ENCODE assay signal across 21 cellular contexts in genomic region chr1:53383471-53383870, GRCh38.
"Had no signal": no experiment of that assay in that cellular context is flagged by ENCODE, and none has a peak within 500 bp of the region (broad histone marks: within the 10 kb centered on the region; RNA-seq: fewer than 3 reads in every experiment).

No MANE protein-coding gene starts in this region.

- DNase-seq: dermis blood vessel endothelial cell; dorsolateral prefrontal cortex; effector CD4-positive, alpha-beta T cell; effector memory CD4-positive, alpha-beta T cell; foreskin keratinocyte; hypothalamus; immature natural killer cell; islet precursor cell; left cardiac atrium; left lung; left ventricle myocardium superior; mammary epithelial cell; mesendoderm; midbrain had no signal

- H3K36me3 Mint-ChIP-seq: immature natural killer cell, memory B cell had no signal

- H3K27ac Mint-ChIP-seq: immature natural killer cell, memory B cell had no signal

- H3K79me2 ChIP-seq: hepatocyte had no signal

- H3K36me3 ChIP-seq: esophagus muscularis mucosa, gastroesophageal sphincter, heart left ventricle, left lung had no signal

- H3K4me2 ChIP-seq: hepatocyte had no signal

- H3K4me1 Mint-ChIP-seq: immature natural killer cell, memory B cell had no signal

- H3K4me3 Mint-ChIP-seq: immature natural killer cell, memory B cell had no signal

- H3K4me1 ChIP-seq: esophagus muscularis mucosa, foreskin keratinocyte, gastroesophageal sphincter, left lung had no signal

- H3K4me3 ChIP-seq: coronary artery, dorsolateral prefrontal cortex, esophagus muscularis mucosa, gastroesophageal sphincter, heart left ventricle, hepatocyte, left lung, lung had no signal

- H3K27ac ChIP-seq: coronary artery, esophagus muscularis mucosa, foreskin keratinocyte, gastroesophageal sphincter, heart left ventricle, hepatocyte, left lung had no signal

- H2AFZ ChIP-seq: hepatocyte had no signal

- ATAC-seq: foreskin keratinocyte, gastroesophageal sphincter, heart left ventricle, left cardiac atrium, left lung, left ventricle myocardium superior had no signal

- H3K27me3 ChIP-seq: hepatocyte had no signal
